ENCODE assay signal across 32 cellular contexts in genomic region chr5:159824188-159825153, GRCh38.
A peak's percentile ranks its signal among the peaks of the same experiment; 100 is the strongest.
DNase-seq lines count a peak whose midpoint lies in the region; ATAC-seq and TF ChIP-seq lines count a peak whose summit lies in the region.
"Had no signal": no experiment of that assay in that cellular context is flagged by ENCODE, and none has a peak within 500 bp of the region (broad histone marks: within the 10 kb centered on the region; RNA-seq: fewer than 3 reads in every experiment).

No MANE protein-coding gene starts in this region.

- no peak overlapping the region for H3K4me3 Mint-ChIP-seq in MCF 10A (ENCODE audit: unreplicated experiment)
- H3K4me3 Mint-ChIP-seq: activated CD8-positive, alpha-beta T cell treated with anti-CD3 and anti-CD28 coated beads for 36 hours; activated naive CD4-positive, alpha-beta T cell treated with anti-CD3 and anti-CD28 coated beads, Interleukin-2, amount 10 ng/mL, durations not matched to agents 7 days and 5 days; CD14-positive monocyte; immature natural killer cell; nephron progenitor cell had no signal

- peak overlapping the region; percentile 74 for H3K9ac ChIP-seq in PC-3 (ENCODE audit: low read length)
- H3K9ac ChIP-seq in skeletal muscle satellite cell (ENCODE audit: low read depth, low read length), result no peak overlapping the region

- no peaks in the 10 kb centered on the region for H3K79me2 ChIP-seq in PC-3 (ENCODE audit: low read length)

- H3K4me1 ChIP-seq in breast epithelium (no peaks in the 10 kb centered on the region), PC-3 (ENCODE audit: insufficient read depth, low read length) (peaks cover 50% of the 10 kb centered on the region), skeletal muscle satellite cell (ENCODE audit: control insufficient read depth, insufficient read depth, low read length) (peaks cover 38% of the 10 kb centered on the region)
- H3K4me1 ChIP-seq: adrenal gland, body of pancreas, Caco-2, Peyer's patch had no signal

- H3K27me3 ChIP-seq in breast epithelium (no peaks in the 10 kb centered on the region), PC-3 (ENCODE audit: low read length) (no peaks in the 10 kb centered on the region), skeletal muscle satellite cell (ENCODE audit: control insufficient read depth, insufficient read depth, low read length) (no peaks in the 10 kb centered on the region)
- H3K27me3 ChIP-seq: adrenal gland, body of pancreas, Peyer's patch, spleen, stomach had no signal

- peak overlapping the region; percentile 68 for H3K27ac Mint-ChIP-seq in MCF 10A (ENCODE audit: low read depth, unreplicated experiment)
- H3K27ac Mint-ChIP-seq: activated CD8-positive, alpha-beta T cell treated with anti-CD3 and anti-CD28 coated beads for 36 hours; activated naive CD4-positive, alpha-beta T cell treated with anti-CD3 and anti-CD28 coated beads, Interleukin-2, amount 10 ng/mL, durations not matched to agents 7 days and 5 days; immature natural killer cell; nephron progenitor cell had no signal

- TF ChIP-seq POLR2A in breast epithelium (IDR thresholded peaks at IDR 0.05), result no peak

- intact Hi-C loops in MCF 10A (cut with micrococcal nuclease) (loop anchor here (5.0 kb wide), 2 partner anchors 52 to 83 kb away; no protein-coding TSS in a partner anchor), breast epithelium (cut with DNase I; ENCODE audit: low total_unique reads) (no loop called here), PC-3 (cut with micrococcal nuclease) (loop anchor here (2.0 to 10.0 kb wide), 4 partner anchors 52 to 310 kb away; no protein-coding TSS in a partner anchor), cardiac septum (cut with DNase I) (no loop called here)

- peaks cover 41% of the 10 kb centered on the region for H3K4me1 Mint-ChIP-seq in MCF 10A (ENCODE audit: insufficient read depth, unreplicated experiment)
- H3K4me1 Mint-ChIP-seq: activated naive CD4-positive, alpha-beta T cell treated with anti-CD3 and anti-CD28 coated beads, Interleukin-2, amount 10 ng/mL, durations not matched to agents 7 days and 5 days; immature natural killer cell had no signal

- H3K9me3 ChIP-seq in breast epithelium, result no peaks in the 10 kb centered on the region
- no peaks in the 10 kb centered on the region for H3K9me3 ChIP-seq in PC-3 (ENCODE audit: low read length)
- H3K9me3 ChIP-seq in skeletal muscle satellite cell (replicated peaks; ENCODE audit: low read length), result no peaks in the 10 kb centered on the region
- H3K9me3 ChIP-seq: adrenal gland, body of pancreas, Caco-2, Peyer's patch, spleen, stomach had no signal

- peak overlapping the region; percentile 61 for H3K4me2 ChIP-seq in PC-3 (ENCODE audit: low read length)
- H3K4me2 ChIP-seq in skeletal muscle satellite cell (ENCODE audit: low read length), result peak overlapping the region; percentile 50

- no peaks in the 10 kb centered on the region for H4K20me1 ChIP-seq in PC-3 (ENCODE audit: low read length)

- BruUV-seq in MCF 10A (replicated peaks; lab: Mats Ljungman, UMichigan) (no TSS peak), PC-3 (replicated peaks; lab: Mats Ljungman, UMichigan) (no TSS peak)

- TF ChIP-seq CTCF in MCF 10A (IDR thresholded peaks at IDR 0.05; ENCODE audit: unreplicated experiment) (no peak), breast epithelium (IDR thresholded peaks at IDR 0.05) (no peak), PC-3 (conservative IDR thresholded peaks at IDR 0.05; ENCODE audit: low read depth, low read length) (no peak)

- POLR2A ChIA-PET in MCF 10A (lab: Yijun Ruan, JAX), result interaction anchor here (0.9 to 2.6 kb wide), 4 partner anchors 7 to 112 kb away, joined by 3 to 9 read pairs (median 6); no protein-coding TSS in a partner anchor
- POLR2A ChIA-PET in PC-3 (lab: Charles Lee; ENCODE audit: unreplicated experiment), result no interaction called here

- H3K9me2 ChIP-seq in PC-3 (replicated peaks; ENCODE audit: low read length), result no peaks in the 10 kb centered on the region

- H3K4me3 ChIP-seq in breast epithelium, result no peak overlapping the region
- no peak overlapping the region; the same call in 1 of the 2 replicates for H3K4me3 ChIP-seq in PC-3 (ENCODE audit: low read length)
- peak overlapping the region; percentile 17 for H3K4me3 ChIP-seq in skeletal muscle satellite cell (ENCODE audit: low read length)
- H3K4me3 ChIP-seq: adrenal gland, body of pancreas, Peyer's patch, spleen, stomach had no signal

- CTCF ChIA-PET in MCF 10A (lab: Yijun Ruan, JAX), result interaction anchor here (0.6 kb wide), 3 partner anchors 32 to 529 kb away, joined by 3 to 4 read pairs (median 3); no protein-coding TSS in a partner anchor
- CTCF ChIA-PET in PC-3 (lab: Charles Lee), result no interaction called here

- H2AFZ ChIP-seq in PC-3 (ENCODE audit: low read length), result no peak overlapping the region

- peaks cover 5% of the 10 kb centered on the region for H3F3A ChIP-seq in PC-3 (ENCODE audit: low read length, unreplicated experiment)

- H3K27ac ChIP-seq in breast epithelium (no peak overlapping the region), PC-3 (ENCODE audit: low read length) (peak overlapping the region; percentile 95), epithelial cell of prostate (peak overlapping the region; percentile 45)
- H3K27ac ChIP-seq: 22Rv1, adrenal gland, body of pancreas, Peyer's patch had no signal

- DNase-seq in MCF 10A (ENCODE audit: unreplicated experiment) (peak; percentile 42), breast epithelium (ENCODE audit: low spot score in 2 of 2) (no peak), PC-3 (peak; percentile 68), epithelial cell of prostate (ENCODE audit: low read depth, low spot score) (no peak), cardiac septum (ENCODE audit: low spot score) (no peak)
- DNase-seq in activated CD4-positive, alpha-beta T cell treated with anti-CD3 and anti-CD28 coated beads for 4 hours, result no peak
- DNase-seq: activated CD4-positive, alpha-beta T cell treated with anti-CD3 and anti-CD28 coated beads for 1 hour; activated CD8-positive, alpha-beta memory T cell treated with anti-CD3 and anti-CD28 coated beads, Interleukin-2, amount 50 U/mL, for 48 hours; activated CD8-positive, alpha-beta T cell treated with anti-CD3 and anti-CD28 coated beads for 36 hours; activated naive CD4-positive, alpha-beta T cell treated with anti-CD3 and anti-CD28 coated beads, Interleukin-2, amount 10 ng/mL, durations not matched to agents 7 days and 5 days; adrenal gland; body of pancreas; Caco-2; DMS53; GDM1; immature natural killer cell; KG1; mesenchymal stem cell; NCI-H2029; NCI-H2227 treated with DMSO at 0.1 percent for 48 hours; NCI-H526 treated with DMSO at 0.1 percent for 48 hours; nephron progenitor cell; Peyer's patch; retina; SHP77 treated with DMSO at 0.1 percent for 48 hours; spleen; stimulated activated CD4-positive, alpha-beta T cell treated with anti-CD3 and anti-CD28 coated beads, Interleukin-2, amount 100 ng/mL, for 24 hours; stomach had no signal

- H3K36me3 ChIP-seq in breast epithelium, result no peaks in the 10 kb centered on the region
- no peaks in the 10 kb centered on the region for H3K36me3 ChIP-seq in PC-3 (ENCODE audit: low read depth, low read length)
- H3K36me3 ChIP-seq in skeletal muscle satellite cell (ENCODE audit: insufficient read depth, low read length), result no peaks in the 10 kb centered on the region
- H3K36me3 ChIP-seq: adrenal gland, Peyer's patch, spleen, stomach had no signal

- H3K27me3 Mint-ChIP-seq in MCF 10A (ENCODE audit: insufficient read depth, unreplicated experiment), result no peaks in the 10 kb centered on the region

- H3K9me3 Mint-ChIP-seq in MCF 10A (ENCODE audit: unreplicated experiment), result no peaks in the 10 kb centered on the region
- H3K9me3 Mint-ChIP-seq: activated CD8-positive, alpha-beta T cell treated with anti-CD3 and anti-CD28 coated beads for 36 hours; activated naive CD4-positive, alpha-beta T cell treated with anti-CD3 and anti-CD28 coated beads, Interleukin-2, amount 10 ng/mL, durations not matched to agents 7 days and 5 days; CD14-positive monocyte; nephron progenitor cell had no signal

- H3K36me3 Mint-ChIP-seq in MCF 10A (ENCODE audit: insufficient read depth, unreplicated experiment), result peaks cover 6% of the 10 kb centered on the region
- H3K36me3 Mint-ChIP-seq: activated naive CD4-positive, alpha-beta T cell treated with anti-CD3 and anti-CD28 coated beads, Interleukin-2, amount 10 ng/mL, durations not matched to agents 7 days and 5 days; CD14-positive monocyte; immature natural killer cell had no signal

- ATAC-seq in PC-3, result peak; percentile 7
- no peak for ATAC-seq in HG02678 (IDR thresholded peaks at IDR 0.05; ENCODE audit: unreplicated experiment)
- ATAC-seq: activated CD8-positive, alpha-beta T cell treated with anti-CD3 and anti-CD28 coated beads for 36 hours; body of pancreas had no signal

Comparison
In these comparisons a context has a peak if more than half of its experiments do, and no peak if none do; other contexts are left out.
1. DNase-seq: peak in MCF 10A (single experiment) and PC-3 (single experiment); none in breast epithelium (0 of 2), epithelial cell of prostate (single experiment), activated CD4-positive, alpha-beta T cell treated with anti-CD3 and anti-CD28 coated beads for 4 hours (0 of 2) and cardiac septum (single experiment).
2. intact Hi-C loops: an anchor here in MCF 10A (5.0 kb wide) and PC-3 (2.0 to 10.0 kb wide); none called in breast epithelium and cardiac septum.
3. H3K27ac ChIP-seq: peak in PC-3 (single experiment) and epithelial cell of prostate (single experiment); none in breast epithelium (0 of 2).